Comparison of ENCODE assay signal across 12 cellular contexts in the genomic region with DNA sequence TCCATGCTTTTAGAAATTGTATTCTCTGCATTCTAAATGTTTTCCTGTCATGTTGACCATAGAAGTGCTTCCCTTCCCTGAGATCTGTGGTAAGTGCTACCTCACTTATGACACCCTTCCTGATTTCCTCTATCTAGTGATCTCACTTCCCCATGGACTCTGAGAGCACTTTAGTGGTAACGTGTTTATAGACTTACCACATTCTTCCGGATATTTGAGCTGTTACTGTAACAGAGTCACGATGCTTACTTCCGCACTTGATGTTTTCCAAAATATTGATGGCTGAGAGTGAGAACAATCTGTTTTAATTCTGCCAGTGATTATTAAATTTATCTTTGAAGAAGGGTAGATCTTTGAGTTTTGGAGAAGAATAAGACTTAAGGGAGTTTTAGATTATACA.
A peak's percentile ranks its signal among the peaks of the same experiment; 100 is the strongest.
DNase-seq lines count a peak whose midpoint lies in the region; ATAC-seq and TF ChIP-seq lines count a peak whose summit lies in the region.
"Had no signal": no experiment of that assay in that cellular context is flagged by ENCODE, and none has a peak within 500 bp of the region (broad histone marks: within the 10 kb centered on the region; RNA-seq: fewer than 3 reads in every experiment).

No MANE protein-coding gene starts in this region.

- H3K9me3 ChIP-seq in mucosa of descending colon, result peaks cover 23% of the 10 kb centered on the region
- H3K9me3 ChIP-seq in BE2C, result no peaks in the 10 kb centered on the region; the same call in 1 of the 2 replicates
- H3K9me3 ChIP-seq: adrenal gland, MG63 had no signal

- BruUV-seq in Calu3 (replicated peaks; lab: Mats Ljungman, UMichigan), result no TSS peak

- H3K4me3 ChIP-seq in mucosa of descending colon (no peak overlapping the region), BE2C (ENCODE audit: low read depth, low read length) (no peak overlapping the region)
- H3K4me3 ChIP-seq: adrenal gland, MG63 had no signal

- H3K27me3 Mint-ChIP-seq in Calu3 (ENCODE audit: unreplicated experiment), result no peaks in the 10 kb centered on the region
- H3K27me3 Mint-ChIP-seq in activated naive CD8-positive, alpha-beta T cell treated with anti-CD3 and anti-CD28 coated beads for 36 hours, result no peaks in the 10 kb centered on the region

- intact Hi-C loops in Calu3 (cut with micrococcal nuclease; ENCODE audit: unreplicated experiment), result loop anchor here (5.0 kb wide), 1 partner anchor 63 kb away; a partner anchor contains a TSS
- intact Hi-C loops in mucosa of descending colon (cut with DNase I, micrococcal nuclease), result no loop called here

- H3K4me1 Mint-ChIP-seq in Calu3 (ENCODE audit: low read depth, unreplicated experiment), result peaks cover 42% of the 10 kb centered on the region
- peaks cover 47% of the 10 kb centered on the region for H3K4me1 Mint-ChIP-seq in activated naive CD8-positive, alpha-beta T cell treated with anti-CD3 and anti-CD28 coated beads for 36 hours

- H3K4me1 ChIP-seq in mucosa of descending colon (ENCODE audit: low read depth) (no peaks in the 10 kb centered on the region), BE2C (no peaks in the 10 kb centered on the region)

- TF ChIP-seq CTCF in Calu3 (IDR thresholded peaks at IDR 0.05; ENCODE audit: unreplicated experiment) (no peak), mucosa of descending colon (IDR thresholded peaks at IDR 0.05) (no peak), BE2C (IDR thresholded peaks at IDR 0.05; ENCODE audit: low read depth, low read length) (no peak)

- H3K36me3 Mint-ChIP-seq in Calu3 (ENCODE audit: insufficient read depth, unreplicated experiment), result peaks cover 27% of the 10 kb centered on the region
- H3K36me3 Mint-ChIP-seq in activated naive CD8-positive, alpha-beta T cell treated with anti-CD3 and anti-CD28 coated beads for 36 hours, result peaks cover 68% of the 10 kb centered on the region

- CTCF ChIA-PET in Calu3 (lab: Charles Lee), result no interaction called here

- H3K4me3 Mint-ChIP-seq in Calu3 (ENCODE audit: low read depth, unreplicated experiment), result no peak overlapping the region
- peak overlapping the region; percentile 16 for H3K4me3 Mint-ChIP-seq in activated naive CD8-positive, alpha-beta T cell treated with anti-CD3 and anti-CD28 coated beads for 36 hours

- peak; percentile 56 for ATAC-seq in mucosa of descending colon
- ATAC-seq in HG02981 (IDR thresholded peaks at IDR 0.05; ENCODE audit: unreplicated experiment), result no peak
- ATAC-seq in GM18858 (IDR thresholded peaks at IDR 0.05; ENCODE audit: unreplicated experiment), result no peak

- DNase-seq in Calu3 (no peak), NCI-H460 (ENCODE audit: extremely low read depth, low read depth) (peak; percentile 60), mucosa of descending colon (no peak), DMS153 treated with DMSO at 0.1 percent for 48 hours (lab: John Stamatoyannopoulos, UW; ENCODE audit: unreplicated experiment) (no peak), BE2C (no peak)
- no peak for DNase-seq in activated naive CD8-positive, alpha-beta T cell treated with anti-CD3 and anti-CD28 coated beads for 36 hours
- DNase-seq: adrenal gland, kidney, MG63, WERI-Rb-1 had no signal

- peaks cover 3% of the 10 kb centered on the region; the same call in 1 of the 2 replicates for H3K27me3 ChIP-seq in BE2C
- H3K27me3 ChIP-seq: adrenal gland, MG63 had no signal

- H3K9me3 Mint-ChIP-seq in Calu3 (ENCODE audit: low read depth, unreplicated experiment), result peaks cover 32% of the 10 kb centered on the region
- peaks cover 64% of the 10 kb centered on the region for H3K9me3 Mint-ChIP-seq in activated naive CD8-positive, alpha-beta T cell treated with anti-CD3 and anti-CD28 coated beads for 36 hours

- H3K27ac Mint-ChIP-seq in Calu3 (ENCODE audit: unreplicated experiment), result peak overlapping the region; percentile 98
- H3K27ac Mint-ChIP-seq in activated naive CD8-positive, alpha-beta T cell treated with anti-CD3 and anti-CD28 coated beads for 36 hours, result peak overlapping the region; percentile 97

- H3K36me3 ChIP-seq in mucosa of descending colon (ENCODE audit: low read depth) (no peaks in the 10 kb centered on the region), BE2C (no peaks in the 10 kb centered on the region)
- H3K36me3 ChIP-seq: adrenal gland, MG63, WERI-Rb-1 had no signal
